Comparison of ENCODE assay signal across 17 cellular contexts in the genomic region with DNA sequence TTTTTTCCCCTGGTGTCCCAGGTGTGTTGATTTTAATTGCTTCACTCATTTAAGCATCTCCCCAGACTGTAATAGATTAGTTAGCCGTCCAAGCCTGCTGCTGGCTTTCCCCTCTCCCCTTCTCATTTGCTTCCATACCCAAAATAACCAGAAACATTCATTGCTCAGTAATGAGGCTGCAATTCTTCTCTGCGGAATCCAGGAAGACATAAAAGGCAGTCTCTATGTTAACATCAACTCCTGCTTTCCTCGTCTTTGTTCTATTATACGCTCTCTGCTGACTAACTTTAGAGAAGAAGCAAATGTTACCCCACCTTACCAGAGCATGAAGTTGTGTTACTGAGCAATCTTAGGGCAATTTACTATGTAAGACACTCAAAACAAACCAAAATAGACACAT. TPM values are rescaled to one million over a fixed set of nuclear protein-coding genes. Genes with fewer than 3 reads are reported as not detected.
"Had no signal": no experiment of that assay in that cellular context is flagged by ENCODE, and none has a peak within 500 bp of the region (broad histone marks: within the 10 kb centered on the region; RNA-seq: fewer than 3 reads in every experiment).

No MANE protein-coding gene starts in this region.

- H3K36me3 Mint-ChIP-seq: activated naive CD8-positive, alpha-beta T cell treated with anti-CD3 and anti-CD28 coated beads for 36 hours had no signal

- H3K36me3 ChIP-seq: right atrium auricular region had no signal

- H3K27ac ChIP-seq: parathyroid adenoma had no signal

- H3K79me2 ChIP-seq: parathyroid adenoma had no signal

- H3K9me3 Mint-ChIP-seq: activated T-helper 1 cell treated with anti-CD3 and anti-CD28 coated beads, Interleukin-12 subunit alpha, Interleukin-12 subunit beta, Interleukin-2, Interleukin-4 antibody, amounts not matched to agents 30 ng/mL and 10 ng/mL and 1 ng/mL, durations not matched to agents 14 hours and 24 hours and 36 hours had no signal

- FAIRE-seq: endothelial cell of umbilical vein, small intestine had no signal

- H3K4me1 ChIP-seq: parathyroid adenoma had no signal

- H2AFZ ChIP-seq: parathyroid adenoma had no signal

- ATAC-seq: activated CD4-positive, CD25-positive, alpha-beta regulatory T cell treated with anti-CD3 and anti-CD28 coated beads, Interleukin-2, amount 50 U/mL, for 24 hours had no signal

- H3K27me3 Mint-ChIP-seq: activated naive CD8-positive, alpha-beta T cell treated with anti-CD3 and anti-CD28 coated beads for 36 hours had no signal

- H3K4me3 Mint-ChIP-seq: activated naive CD8-positive, alpha-beta T cell treated with anti-CD3 and anti-CD28 coated beads for 36 hours; activated T-helper 1 cell treated with anti-CD3 and anti-CD28 coated beads, Interleukin-12 subunit alpha, Interleukin-12 subunit beta, Interleukin-2, Interleukin-4 antibody, amounts not matched to agents 30 ng/mL and 10 ng/mL and 1 ng/mL, durations not matched to agents 14 hours and 24 hours and 36 hours had no signal

- DNase-seq: activated CD4-positive, alpha-beta T cell treated with anti-CD3 and anti-CD28 coated beads, Interleukin-2, amount 50 U/mL, for 1 hour; activated naive CD8-positive, alpha-beta T cell treated with anti-CD3 and anti-CD28 coated beads for 36 hours; amygdala; cortex of kidney; effector CD4-positive, alpha-beta T cell; foreskin melanocyte; heart right ventricle; small intestine; stimulated activated CD4-positive, alpha-beta T cell treated with anti-CD3 and anti-CD28 coated beads, Interleukin-4, amount 100 ng/mL, for 4 hours; stimulated activated CD8-positive, alpha-beta memory T cell treated with anti-CD3 and anti-CD28 coated beads, Interleukin-4, amount 100 ng/mL, for 48 hours; stimulated activated naive CD4-positive, alpha-beta T cell treated with Interleukin-2 at 50 U/mL for 16 hours had no signal

- H3K9ac ChIP-seq: parathyroid adenoma had no signal

- H3K4me3 ChIP-seq: heart right ventricle, right atrium auricular region had no signal

- H3K27ac Mint-ChIP-seq: activated naive CD8-positive, alpha-beta T cell treated with anti-CD3 and anti-CD28 coated beads for 36 hours; activated T-helper 1 cell treated with anti-CD3 and anti-CD28 coated beads, Interleukin-12 subunit alpha, Interleukin-12 subunit beta, Interleukin-2, Interleukin-4 antibody, amounts not matched to agents 30 ng/mL and 10 ng/mL and 1 ng/mL, durations not matched to agents 14 hours and 24 hours and 36 hours had no signal

- H3K27me3 ChIP-seq: heart right ventricle, right atrium auricular region had no signal

RNA-seq across cellular contexts. Expression of gene SCRG1, which starts 38.0 kb away (rescaled TPM):
- total RNA-seq: activated CD8-positive, alpha-beta memory T cell treated with anti-CD3 and anti-CD28 coated beads for 36 hours; activated naive CD8-positive, alpha-beta T cell treated with anti-CD3 and anti-CD28 coated beads for 36 hours; activated T-helper 1 cell treated with anti-CD3 and anti-CD28 coated beads, Interleukin-12 subunit alpha, Interleukin-12 subunit beta, Interleukin-2, Interleukin-4 antibody, amounts not matched to agents 30 ng/mL and 10 ng/mL and 1 ng/mL, durations not matched to agents 14 hours and 24 hours and 36 hours; endothelial cell of umbilical vein had no signal
- polyA plus RNA-seq: endothelial cell of umbilical vein had no signal
